ENCODE assay signal across 28 cellular contexts in the genomic region with DNA sequence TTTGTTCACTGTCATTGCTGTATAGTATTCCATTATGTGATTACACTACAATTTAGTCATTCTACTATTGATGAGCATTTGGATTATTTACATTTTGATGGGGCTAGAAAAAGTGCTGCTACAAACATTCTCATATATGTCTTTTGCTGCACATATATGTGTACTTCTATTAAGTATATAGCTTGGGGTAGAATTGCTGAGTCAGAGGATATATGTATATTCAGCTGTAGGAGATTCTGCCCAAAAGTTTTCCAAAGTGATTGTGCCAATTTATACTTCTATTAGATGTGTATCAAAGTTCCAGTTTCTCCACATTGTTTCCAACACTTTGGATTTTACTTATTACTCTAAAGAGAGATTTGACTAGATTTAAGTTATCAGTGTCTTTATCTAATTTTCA.
"Had no signal": no experiment of that assay in that cellular context is flagged by ENCODE, and none has a peak within 500 bp of the region (broad histone marks: within the 10 kb centered on the region; RNA-seq: fewer than 3 reads in every experiment).

No MANE protein-coding gene starts in this region.

- DNase-seq: activated CD4-positive, alpha-beta memory T cell treated with anti-CD3 and anti-CD28 coated beads for 36 hours; activated CD4-positive, alpha-beta T cell treated with anti-CD3 and anti-CD28 coated beads for 36 hours; activated CD4-positive, alpha-beta T cell treated with anti-CD3 and anti-CD28 coated beads, Interleukin-2, amount 10 ng/mL, durations not matched to agents 24 days and 14 days; activated CD4-positive, CD25-positive, alpha-beta regulatory T cell; activated CD4-positive, CD25-positive, alpha-beta regulatory T cell treated with anti-CD3 and anti-CD28 coated beads, Interleukin-2, amount 50 U/mL, for 72 hours; activated CD8-positive, alpha-beta memory T cell treated with anti-CD3 and anti-CD28 coated beads, Interleukin-2, amount 10 ng/mL, durations not matched to agents 7 days and 5 days; activated CD8-positive, alpha-beta memory T cell treated with anti-CD3 and anti-CD28 coated beads, Interleukin-2, amount 50 U/mL, for 4 hours; activated CD8-positive, alpha-beta T cell treated with anti-CD3 and anti-CD28 coated beads, Interleukin-2, amount 10 ng/mL, durations not matched to agents 7 days and 5 days; activated gamma-delta T cell; activated naive CD4-positive, alpha-beta T cell; activated naive CD4-positive, alpha-beta T cell treated with anti-CD3 and anti-CD28 coated beads, Interleukin-2, amount 10 ng/mL, durations not matched to agents 7 days and 5 days; activated naive CD8-positive, alpha-beta T cell treated with anti-CD3 and anti-CD28 coated beads, Interleukin-2, amount 10 ng/mL, durations not matched to agents 7 days and 5 days; activated T-cell treated with anti-CD3 and anti-CD28 coated beads, Interleukin-2, amount 50 U/mL, for 1 hour; activated T-cell treated with anti-CD3 and anti-CD28 coated beads, Interleukin-2, amount 50 U/mL, for 72 hours; brain microvascular endothelial cell; dorsolateral prefrontal cortex; effector memory CD4-positive, alpha-beta T cell; endodermal cell; foreskin fibroblast; heart left ventricle; T-helper 1 cell; T-helper 17 cell had no signal

- H3K36me3 ChIP-seq: ascending aorta, brain microvascular endothelial cell, heart left ventricle had no signal

- H3K27me3 ChIP-seq: ascending aorta, brain microvascular endothelial cell, dorsolateral prefrontal cortex, heart left ventricle had no signal

- ATAC-seq: activated CD4-positive, alpha-beta T cell treated with anti-CD3 and anti-CD28 coated beads for 36 hours; activated CD8-positive, alpha-beta memory T cell treated with anti-CD3 and anti-CD28 coated beads, Interleukin-2, amount 10 ng/mL, durations not matched to agents 7 days and 5 days; activated CD8-positive, alpha-beta T cell treated with anti-CD3 and anti-CD28 coated beads, Interleukin-2, amount 10 ng/mL, durations not matched to agents 7 days and 5 days; activated naive CD4-positive, alpha-beta T cell treated with anti-CD3 and anti-CD28 coated beads, Interleukin-2, amount 50 U/mL, for 72 hours; activated T-cell treated with anti-CD3 and anti-CD28 coated beads, Interleukin-2, amount 50 U/mL, for 72 hours; esophagus mucosa; heart left ventricle; T-helper 17 cell had no signal

- H3K27ac ChIP-seq: ascending aorta, brain microvascular endothelial cell, coronary artery, dorsolateral prefrontal cortex, heart left ventricle had no signal

- H3K4me3 ChIP-seq: ascending aorta, coronary artery, dorsolateral prefrontal cortex, heart left ventricle had no signal

- H3K9me3 ChIP-seq: ascending aorta had no signal

- FAIRE-seq: bronchial epithelial cell, frontal cortex had no signal
